Comparison of ENCODE assay signal across 18 cellular contexts in genomic region chr3:143988306-143988705, GRCh38. TPM values are rescaled to one million over a fixed set of nuclear protein-coding genes. Genes with fewer than 3 reads are reported as not detected.
DNase-seq lines count a peak whose midpoint lies in the region; ATAC-seq, FAIRE-seq and TF ChIP-seq lines count a peak whose summit lies in the region.
"Had no signal": no experiment of that assay in that cellular context is flagged by ENCODE, and none has a peak within 500 bp of the region (broad histone marks: within the 10 kb centered on the region; RNA-seq: fewer than 3 reads in every experiment).

No MANE protein-coding gene starts in this region.

- peak overlapping the region; percentile 19 for H3K27ac Mint-ChIP-seq in nephron progenitor cell
- no peak overlapping the region for H3K27ac Mint-ChIP-seq in activated CD8-positive, alpha-beta T cell treated with anti-CD3 and anti-CD28 coated beads, Interleukin-2, amount 10 ng/mL, durations not matched to agents 7 days and 5 days

- H3K9me3 Mint-ChIP-seq in nephron progenitor cell, result peaks cover 23% of the 10 kb centered on the region
- H3K9me3 Mint-ChIP-seq in activated CD8-positive, alpha-beta T cell treated with anti-CD3 and anti-CD28 coated beads, Interleukin-2, amount 10 ng/mL, durations not matched to agents 7 days and 5 days (ENCODE audit: insufficient read depth), result no peaks in the 10 kb centered on the region

- H3K9me1 ChIP-seq in K562 (ENCODE audit: control insufficient read depth, insufficient read depth, low read length), result no peaks in the 10 kb centered on the region

- H3K36me3 ChIP-seq in K562 (ENCODE audit: control insufficient read depth, insufficient read depth, low read length) (peaks cover 10% of the 10 kb centered on the region; the same call in 2 of the 3 replicates), small intestine (ENCODE audit: control insufficient read depth in 2 of 2, insufficient read depth in 2 of 2, low read length in 2 of 2) (peaks cover 0 to 2% of the 10 kb centered on the region in 2 donors)

- POLR2A ChIA-PET in K562 (lab: Yijun Ruan, JAX), result interaction anchor here (0.7 kb wide), 1 partner anchor 9 kb away, joined by 3 read pairs; no protein-coding TSS in a partner anchor
- POLR2A ChIA-PET in activated CD8-positive, alpha-beta T cell treated with anti-CD3 and anti-CD28 coated beads, Interleukin-2, amount 10 ng/mL, durations not matched to agents 7 days and 5 days (lab: Charles Lee), result no interaction called here

- H3K27me3 Mint-ChIP-seq in nephron progenitor cell (ENCODE audit: low read depth, poor library complexity), result no peaks in the 10 kb centered on the region
- H3K27me3 Mint-ChIP-seq in activated CD8-positive, alpha-beta T cell treated with anti-CD3 and anti-CD28 coated beads, Interleukin-2, amount 10 ng/mL, durations not matched to agents 7 days and 5 days (ENCODE audit: low read depth), result no peaks in the 10 kb centered on the region
- H3K27me3 Mint-ChIP-seq: CD4-positive, CD25-positive, alpha-beta regulatory T cell; CD8-positive, alpha-beta memory T cell had no signal

- TF ChIP-seq RAD21 in K562 (CRISPR knock-in tag; conservative IDR thresholded peaks at IDR 0.05 in 1 of 2, IDR thresholded peaks at IDR 0.05 in 1 of 2), result no peak

- DNase-seq in COLO829 (ENCODE audit: low spot score), result peak; percentile 35
- no peak for DNase-seq in K562 (ENCODE audit: extremely low read depth in 1 of 4, low spot score in 3 of 4)
- no peak for DNase-seq in nephron progenitor cell
- no peak for DNase-seq in iPS-NIHi7 (ENCODE audit: extremely low spot score)
- no peak for DNase-seq in activated CD8-positive, alpha-beta T cell treated with anti-CD3 and anti-CD28 coated beads, Interleukin-2, amount 10 ng/mL, durations not matched to agents 7 days and 5 days
- DNase-seq in small intestine, result no peak
- DNase-seq: C1 segment of cervical spinal cord; CD4-positive, CD25-positive, alpha-beta regulatory T cell; CD8-positive, alpha-beta memory T cell; COR-L47; DMS153; DND-41; GM23248; H7; HCEC 1CT had no signal

- TF ChIP-seq CTCF in K562 (IDR thresholded peaks at IDR 0.05 in 2 of 3, conservative IDR thresholded peaks at IDR 0.05 in 1 of 3; ENCODE audit: insufficient read depth in 2 of 3, low read depth in 1 of 3, low read length in 3 of 3) (no peak), nephron progenitor cell (IDR thresholded peaks at IDR 0.05) (no peak)

- H3K9me3 ChIP-seq in K562 (replicated peaks; ENCODE audit: control insufficient read depth, insufficient read depth, low read depth, low read length), result no peaks in the 10 kb centered on the region; the same call in 1 of the 2 replicates
- H3K9me3 ChIP-seq in small intestine (ENCODE audit: control insufficient read depth, low read depth), result no peaks in the 10 kb centered on the region

- FAIRE-seq in K562 (lab: Jason Lieb, UNC) (no peak), small intestine (lab: Jason Lieb, UNC) (no peak)
- FAIRE-seq: G401.6, GM12892, H1 had no signal

- peak; percentile 40; the same call in 2 of the 3 replicates for ATAC-seq in K562
- no peak for ATAC-seq in activated CD8-positive, alpha-beta T cell treated with anti-CD3 and anti-CD28 coated beads, Interleukin-2, amount 10 ng/mL, durations not matched to agents 7 days and 5 days

- TF ChIP-seq EP300 in K562 (IDR thresholded peaks at IDR 0.05; ENCODE audit: low read length), result no peak

- H3K4me3 Mint-ChIP-seq in nephron progenitor cell, result no peak overlapping the region
- H3K4me3 Mint-ChIP-seq in activated CD8-positive, alpha-beta T cell treated with anti-CD3 and anti-CD28 coated beads, Interleukin-2, amount 10 ng/mL, durations not matched to agents 7 days and 5 days, result no peak overlapping the region
- H3K4me3 Mint-ChIP-seq: CD8-positive, alpha-beta memory T cell had no signal

- peaks cover 6% of the 10 kb centered on the region for H3K4me1 Mint-ChIP-seq in nephron progenitor cell
- no peaks in the 10 kb centered on the region for H3K4me1 Mint-ChIP-seq in activated CD8-positive, alpha-beta T cell treated with anti-CD3 and anti-CD28 coated beads, Interleukin-2, amount 10 ng/mL, durations not matched to agents 7 days and 5 days (ENCODE audit: low read depth)

- CTCF ChIA-PET in K562 (lab: Yijun Ruan, JAX; ENCODE audit: low intra/inter-chr PET ratio), result no interaction called here
- CTCF ChIA-PET in activated CD8-positive, alpha-beta T cell treated with anti-CD3 and anti-CD28 coated beads, Interleukin-2, amount 10 ng/mL, durations not matched to agents 7 days and 5 days (lab: Charles Lee), result no interaction called here

- 77% methylated on average over 3 of the region's 3 CpGs for WGBS in K562 (ENCODE audit: insufficient coverage, low coverage, missing lambda C conversion rate)
- WGBS in small intestine, 3 donors, result 86 to 94% (median 91%) methylated on average over 3 of the region's 3 CpGs

- no peak overlapping the region for H3K27ac ChIP-seq in K562 (ENCODE audit: extremely low read depth, low read depth, low read length)
- no peak overlapping the region for H3K27ac ChIP-seq in small intestine (ENCODE audit: low read depth in 1 of 2, low read length in 1 of 2)
- H3K27ac ChIP-seq: GM23248 had no signal

- intact Hi-C loops in K562 (cut with micrococcal nuclease), result no loop called here

- H3K4me2 ChIP-seq in K562 (ENCODE audit: insufficient read depth, low read length), result no peak overlapping the region

- BruUV-seq in K562 (replicated peaks; lab: Mats Ljungman, UMichigan), result no TSS peak

- H3K36me3 Mint-ChIP-seq in nephron progenitor cell (ENCODE audit: low read depth), result peaks cover 80% of the 10 kb centered on the region
- H3K36me3 Mint-ChIP-seq in activated CD8-positive, alpha-beta T cell treated with anti-CD3 and anti-CD28 coated beads, Interleukin-2, amount 10 ng/mL, durations not matched to agents 7 days and 5 days (ENCODE audit: low read depth), result peaks cover 41% of the 10 kb centered on the region

- no peak overlapping the region for H2AFZ ChIP-seq in K562 (ENCODE audit: low read depth, low read length)
- H2AFZ ChIP-seq: GM23248 had no signal

- H3K9ac ChIP-seq in K562 (ENCODE audit: insufficient read depth in 1 of 2, low read depth in 2 of 2, low read length in 2 of 2), result no peak overlapping the region
- H3K9ac ChIP-seq: GM23248 had no signal

- H3K4me1 ChIP-seq in K562 (replicated peaks in 1 of 2; ENCODE audit: control insufficient read depth in 2 of 2, insufficient read depth in 2 of 2, low read length in 2 of 2) (no peaks in the 10 kb centered on the region; a peak in 1 of 5 replicates), small intestine (ENCODE audit: control insufficient read depth in 2 of 2, insufficient read depth in 1 of 2, low read depth in 1 of 2, low read length in 1 of 2) (no peaks in the 10 kb centered on the region)

- in situ Hi-C loops in K562 (cut with MboI), result no loop called here

- H3K79me2 ChIP-seq in K562 (ENCODE audit: control insufficient read depth, insufficient read depth, low read length), result peaks cover 21% of the 10 kb centered on the region; the same call in 2 of the 3 replicates

- H3K27me3 ChIP-seq in K562 (ENCODE audit: control insufficient read depth in 2 of 2, insufficient read depth in 2 of 2, low read length in 2 of 2), result no peaks in the 10 kb centered on the region
- no peaks in the 10 kb centered on the region for H3K27me3 ChIP-seq in small intestine (ENCODE audit: control insufficient read depth in 2 of 2, insufficient read depth in 2 of 2, low read length in 2 of 2)

- H3K4me3 ChIP-seq in K562 (no peak overlapping the region), small intestine (ENCODE audit: low read depth in 1 of 2, low read length in 2 of 2) (no peak overlapping the region)
- H3K4me3 ChIP-seq: GM23248 had no signal

- no peaks in the 10 kb centered on the region for H4K20me1 ChIP-seq in K562 (replicated peaks; ENCODE audit: control insufficient read depth, insufficient read depth, low read length)

- no peak for TF ChIP-seq POLR2A in K562 (conservative IDR thresholded peaks at IDR 0.05)

TF ChIP-seq in K562, 482 proteins besides CTCF, POLR2A, EP300 and RAD21 (continues in another document):
- TF ChIP-seq MAFG (tag; conservative IDR thresholded peaks at IDR 0.05) (no peak), E2F3 (CRISPR knock-in tag; IDR thresholded peaks at IDR 0.05) (no peak), ZKSCAN1 (IDR thresholded peaks at IDR 0.05; ENCODE audit: low read depth, low read length) (no peak), MAX (CRISPR knock-in tag; IDR thresholded peaks at IDR 0.05) (no peak), NR1H2 (CRISPR knock-in tag; IDR thresholded peaks at IDR 0.05) (no peak), CHD4 (IDR thresholded peaks at IDR 0.05; ENCODE audit: insufficient read depth, insufficient replicate concordance, low read depth, low read length, poor library complexity, severe bottlenecking) (no peak)

RNA-seq across cellular contexts. Expression of gene DIPK2A, which starts 16.7 kb away (rescaled TPM):
- 20.8 and 31.5 TPM in 2 replicates for total RNA-seq in K562 (2011; cell fraction: chromatin; rRNA removed; ENCODE audit: low replicate concordance)
- 26.2 and 34.2 TPM in 2 replicates for total RNA-seq in K562 (2011; cell fraction: nucleolus; rRNA removed)
- total RNA-seq in K562 (2011; cell fraction: nucleoplasm; rRNA removed), result 30.1 and 36.1 TPM in 2 replicates
- total RNA-seq in K562 (2014; rRNA removed) (15.7 and 20.8 TPM in 2 replicates), K562 (2014; rRNA removed; fragmentation: Illumina TruSeq; extraction: Trizol) (10.0 and 11.5 TPM in 2 replicates), K562 (2015; rRNA removed; fragmentation: Illumina TruSeq; extraction: Trizol) (8.9 and 10.9 TPM in 2 replicates), K562 (2021) (10.8 and 11.1 TPM in 2 replicates)
- polyA plus RNA-seq in K562 (2011; rRNA removed) (4.9 and 5.4 TPM in 2 replicates), K562 (2014; fragmentation: Illumina TruSeq; extraction: Trizol) (5.6 and 7.4 TPM in 2 replicates), K562 (2014; fragmentation: Nextera tagmentation; extraction: Ambion mirVana) (1 to 10 TPM; 3.3 to 7.8 TPM), K562 (2014; rRNA removed) (5.4 and 6.3 TPM in 2 replicates), small intestine (1 to 10 TPM; 2.7 to 6.2 (median 4.2) TPM)
- polyA plus RNA-seq in K562 (2011; cell fraction: cytosol; rRNA removed), result 4.3 and 17.1 TPM in 2 replicates
- 6.7 and 11.2 TPM in 2 replicates for polyA plus RNA-seq in K562 (2011; cell fraction: nucleus; rRNA removed)
- polyA plus RNA-seq in K562 (2012), result 6.1 and 6.6 TPM in 2 replicates
- 25.3 and 28.2 TPM in 2 replicates for polyA minus RNA-seq in K562 (2011; rRNA and poly(A)+ RNA removed)
- polyA minus RNA-seq in K562 (2011; cell fraction: cytosol; rRNA and poly(A)+ RNA removed), result 16.2 and 16.3 TPM in 2 replicates
- polyA minus RNA-seq in K562 (2011; cell fraction: nucleus; rRNA and poly(A)+ RNA removed), result 38.8 and 53.1 TPM in 2 replicates
- 10 to 100 TPM; 23.4 to 23.8 TPM for total RNA-seq in activated CD8-positive, alpha-beta T cell treated with anti-CD3 and anti-CD28 coated beads, Interleukin-2, amount 10 ng/mL, durations not matched to agents 7 days and 5 days
